ENCODE assay signal across 39 cellular contexts in genomic region chr2:170252414-170252813, GRCh38.
"Had no signal": no experiment of that assay in that cellular context is flagged by ENCODE, and none has a peak within 500 bp of the region (broad histone marks: within the 10 kb centered on the region; RNA-seq: fewer than 3 reads in every experiment).

No MANE protein-coding gene starts in this region.

- H3K27me3 ChIP-seq: adrenal gland, ascending aorta, body of pancreas, brain microvascular endothelial cell, breast epithelium had no signal

- DNase-seq: activated effector memory CD4-positive, alpha-beta T cell treated with anti-CD3 and anti-CD28 coated beads, Interleukin-2, amount 50 U/mL, for 16 hours; activated effector memory CD4-positive, alpha-beta T cell treated with Interleukin-2 at 50 U/mL for 16 hours; activated gamma-delta T cell; activated gamma-delta T cell treated with Interleukin-2 at 50 U/mL for 16 hours; activated naive CD4-positive, alpha-beta T cell; activated naive CD4-positive, alpha-beta T cell treated with anti-CD3 and anti-CD28 coated beads for 36 hours; activated naive CD4-positive, alpha-beta T cell treated with anti-CD3 and anti-CD28 coated beads, Interleukin-2, amount 10 ng/mL, durations not matched to agents 7 days and 5 days; activated naive CD4-positive, alpha-beta T cell treated with anti-CD3 and anti-CD28 coated beads, Interleukin-2, amount 50 U/mL, for 16 hours; activated naive CD4-positive, alpha-beta T cell treated with Interleukin-2 at 50 U/mL for 16 hours; activated naive CD8-positive, alpha-beta T cell treated with anti-CD3 and anti-CD28 coated beads for 36 hours; activated naive CD8-positive, alpha-beta T cell treated with anti-CD3 and anti-CD28 coated beads, Interleukin-2, amount 10 ng/mL, durations not matched to agents 7 days and 5 days; activated naive CD8-positive, alpha-beta T cell treated with anti-CD3 and anti-CD28 coated beads, Interleukin-2, amount 50 U/mL, for 24 hours; activated T-cell treated with anti-CD3 and anti-CD28 coated beads, Interleukin-2, amount 50 U/mL, for 24 hours; activated T-cell treated with anti-CD3 and anti-CD28 coated beads, Interleukin-2, amount 50 U/mL, for 4 hours; activated T-cell treated with anti-CD3 and anti-CD28 coated beads, Interleukin-2, amount 50 U/mL, for 48 hours; activated T-cell treated with anti-CD3 and anti-CD28 coated beads, Interleukin-2, amount 50 U/mL, for 72 hours; adrenal gland; amniotic stem cell; amygdala; anterior cingulate cortex; aorta; body of pancreas; brain microvascular endothelial cell; caudate nucleus; central memory CD4-positive, alpha-beta T cell; cerebellar nuclear complex had no signal

- H3K27ac ChIP-seq: adrenal gland, ascending aorta, body of pancreas, brain microvascular endothelial cell, breast epithelium, cardiac muscle cell had no signal

- H3K4me3 ChIP-seq: adrenal gland, ascending aorta, body of pancreas, breast epithelium, cardiac muscle cell had no signal

- H3K36me3 Mint-ChIP-seq: activated naive CD4-positive, alpha-beta T cell treated with anti-CD3 and anti-CD28 coated beads, Interleukin-2, amount 10 ng/mL, durations not matched to agents 7 days and 5 days; activated naive CD4-positive, alpha-beta T cell treated with anti-CD3 and anti-CD28 coated beads, Interleukin-2, amount 50 U/mL, for 24 hours; activated naive CD4-positive, alpha-beta T cell treated with anti-CD3 and anti-CD28 coated beads, Interleukin-2, amount 50 U/mL, for 72 hours; activated naive CD8-positive, alpha-beta T cell; activated naive CD8-positive, alpha-beta T cell treated with anti-CD3 and anti-CD28 coated beads for 36 hours; activated naive CD8-positive, alpha-beta T cell treated with anti-CD3 and anti-CD28 coated beads, Interleukin-2, amount 10 ng/mL, durations not matched to agents 7 days and 5 days; brain had no signal

- H3K9me3 Mint-ChIP-seq: activated naive CD4-positive, alpha-beta T cell treated with anti-CD3 and anti-CD28 coated beads for 36 hours; activated naive CD4-positive, alpha-beta T cell treated with anti-CD3 and anti-CD28 coated beads, Interleukin-2, amount 10 ng/mL, durations not matched to agents 7 days and 5 days; activated naive CD4-positive, alpha-beta T cell treated with anti-CD3 and anti-CD28 coated beads, Interleukin-2, amount 50 U/mL, for 72 hours; activated naive CD8-positive, alpha-beta T cell treated with anti-CD3 and anti-CD28 coated beads for 36 hours; activated naive CD8-positive, alpha-beta T cell treated with anti-CD3 and anti-CD28 coated beads, Interleukin-2, amount 10 ng/mL, durations not matched to agents 7 days and 5 days; activated naive CD8-positive, alpha-beta T cell treated with anti-CD3 and anti-CD28 coated beads, Interleukin-2, amount 50 U/mL, for 24 hours; activated T-cell treated with anti-CD3 and anti-CD28 coated beads, Interleukin-2, amount 50 U/mL, for 24 hours; activated T-cell treated with anti-CD3 and anti-CD28 coated beads, Interleukin-2, amount 50 U/mL, for 72 hours; activated T-helper 1 cell treated with anti-CD3 and anti-CD28 coated beads, Interleukin-12 subunit alpha, Interleukin-12 subunit beta, Interleukin-2, Interleukin-4 antibody, amounts not matched to agents 30 ng/mL and 10 ng/mL and 1 ng/mL, durations not matched to agents 14 hours and 24 hours and 36 hours; activated T-helper 2 cell treated with anti-CD3 and anti-CD28 coated beads, Interferon-gamma antibody, Interleukin-2, Interleukin-4, amounts not matched to agents 10 μg/mL and 5 μg/mL and 100 μg/mL, durations not matched to agents 14 hours and 24 hours and 36 hours; central memory CD8-positive, alpha-beta T cell had no signal

- H3K4me1 ChIP-seq: adrenal gland, ascending aorta, body of pancreas, breast epithelium had no signal

- H3K9me3 ChIP-seq: adrenal gland, ascending aorta, body of pancreas, breast epithelium had no signal

- ATAC-seq: activated naive CD4-positive, alpha-beta T cell treated with anti-CD3 and anti-CD28 coated beads, Interleukin-2, amount 50 U/mL, for 72 hours; activated naive CD8-positive, alpha-beta T cell treated with anti-CD3 and anti-CD28 coated beads, Interleukin-2, amount 50 U/mL, for 24 hours; activated T-cell treated with anti-CD3 and anti-CD28 coated beads, Interleukin-2, amount 50 U/mL, for 4 hours; activated T-cell treated with anti-CD3 and anti-CD28 coated beads, Interleukin-2, amount 50 U/mL, for 72 hours; activated T-helper 17 cell treated with anti-CD3 and anti-CD28 coated beads, Interleukin-2, amount 50 U/mL, for 72 hours; body of pancreas had no signal

- H3K36me3 ChIP-seq: adrenal gland, ascending aorta, brain microvascular endothelial cell, breast epithelium, cardiac muscle cell had no signal

- H3K4me3 Mint-ChIP-seq: activated naive CD4-positive, alpha-beta T cell treated with anti-CD3 and anti-CD28 coated beads for 36 hours; activated naive CD4-positive, alpha-beta T cell treated with anti-CD3 and anti-CD28 coated beads, Interleukin-2, amount 10 ng/mL, durations not matched to agents 7 days and 5 days; activated naive CD4-positive, alpha-beta T cell treated with anti-CD3 and anti-CD28 coated beads, Interleukin-2, amount 50 U/mL, for 24 hours; activated naive CD8-positive, alpha-beta T cell; activated naive CD8-positive, alpha-beta T cell treated with anti-CD3 and anti-CD28 coated beads for 36 hours; activated naive CD8-positive, alpha-beta T cell treated with anti-CD3 and anti-CD28 coated beads, Interleukin-2, amount 10 ng/mL, durations not matched to agents 7 days and 5 days; activated naive CD8-positive, alpha-beta T cell treated with anti-CD3 and anti-CD28 coated beads, Interleukin-2, amount 50 U/mL, for 24 hours; activated T-cell treated with anti-CD3 and anti-CD28 coated beads, Interleukin-2, amount 50 U/mL, for 24 hours; activated T-cell treated with anti-CD3 and anti-CD28 coated beads, Interleukin-2, amount 50 U/mL, for 4 hours; activated T-cell treated with anti-CD3 and anti-CD28 coated beads, Interleukin-2, amount 50 U/mL, for 72 hours; activated T-helper 1 cell treated with anti-CD3 and anti-CD28 coated beads, Interleukin-12 subunit alpha, Interleukin-12 subunit beta, Interleukin-2, Interleukin-4 antibody, amounts not matched to agents 30 ng/mL and 10 ng/mL and 1 ng/mL, durations not matched to agents 14 hours and 24 hours and 36 hours; activated T-helper 17 cell treated with anti-CD3 and anti-CD28 coated beads, Interleukin-2, amount 50 U/mL, for 72 hours; brain; central memory CD8-positive, alpha-beta T cell had no signal

- FAIRE-seq: astrocyte, bronchial epithelial cell had no signal

- H3K27ac Mint-ChIP-seq: activated naive CD4-positive, alpha-beta T cell treated with anti-CD3 and anti-CD28 coated beads for 36 hours; activated naive CD4-positive, alpha-beta T cell treated with anti-CD3 and anti-CD28 coated beads, Interleukin-2, amount 10 ng/mL, durations not matched to agents 7 days and 5 days; activated naive CD4-positive, alpha-beta T cell treated with anti-CD3 and anti-CD28 coated beads, Interleukin-2, amount 50 U/mL, for 24 hours; activated naive CD4-positive, alpha-beta T cell treated with anti-CD3 and anti-CD28 coated beads, Interleukin-2, amount 50 U/mL, for 72 hours; activated naive CD8-positive, alpha-beta T cell; activated naive CD8-positive, alpha-beta T cell treated with anti-CD3 and anti-CD28 coated beads for 36 hours; activated naive CD8-positive, alpha-beta T cell treated with anti-CD3 and anti-CD28 coated beads, Interleukin-2, amount 10 ng/mL, durations not matched to agents 7 days and 5 days; activated naive CD8-positive, alpha-beta T cell treated with anti-CD3 and anti-CD28 coated beads, Interleukin-2, amount 50 U/mL, for 24 hours; activated T-cell treated with anti-CD3 and anti-CD28 coated beads, Interleukin-2, amount 50 U/mL, for 24 hours; activated T-cell treated with anti-CD3 and anti-CD28 coated beads, Interleukin-2, amount 50 U/mL, for 72 hours; activated T-helper 1 cell treated with anti-CD3 and anti-CD28 coated beads, Interleukin-12 subunit alpha, Interleukin-12 subunit beta, Interleukin-2, Interleukin-4 antibody, amounts not matched to agents 30 ng/mL and 10 ng/mL and 1 ng/mL, durations not matched to agents 14 hours and 24 hours and 36 hours; activated T-helper 17 cell treated with anti-CD3 and anti-CD28 coated beads, Interleukin-2, amount 50 U/mL, for 72 hours; activated T-helper 2 cell treated with anti-CD3 and anti-CD28 coated beads, Interferon-gamma antibody, Interleukin-2, Interleukin-4, amounts not matched to agents 10 μg/mL and 5 μg/mL and 100 μg/mL, durations not matched to agents 14 hours and 24 hours and 36 hours; brain had no signal

- H3K4me1 Mint-ChIP-seq: activated naive CD4-positive, alpha-beta T cell treated with anti-CD3 and anti-CD28 coated beads, Interleukin-2, amount 10 ng/mL, durations not matched to agents 7 days and 5 days; activated naive CD4-positive, alpha-beta T cell treated with anti-CD3 and anti-CD28 coated beads, Interleukin-2, amount 50 U/mL, for 24 hours; activated naive CD8-positive, alpha-beta T cell treated with anti-CD3 and anti-CD28 coated beads for 36 hours; activated naive CD8-positive, alpha-beta T cell treated with anti-CD3 and anti-CD28 coated beads, Interleukin-2, amount 10 ng/mL, durations not matched to agents 7 days and 5 days; activated naive CD8-positive, alpha-beta T cell treated with anti-CD3 and anti-CD28 coated beads, Interleukin-2, amount 50 U/mL, for 24 hours; activated T-helper 17 cell treated with anti-CD3 and anti-CD28 coated beads, Interleukin-2, amount 50 U/mL, for 72 hours; brain; central memory CD8-positive, alpha-beta T cell had no signal
